ENCODE assay signal across 8 cellular contexts in the genomic region with DNA sequence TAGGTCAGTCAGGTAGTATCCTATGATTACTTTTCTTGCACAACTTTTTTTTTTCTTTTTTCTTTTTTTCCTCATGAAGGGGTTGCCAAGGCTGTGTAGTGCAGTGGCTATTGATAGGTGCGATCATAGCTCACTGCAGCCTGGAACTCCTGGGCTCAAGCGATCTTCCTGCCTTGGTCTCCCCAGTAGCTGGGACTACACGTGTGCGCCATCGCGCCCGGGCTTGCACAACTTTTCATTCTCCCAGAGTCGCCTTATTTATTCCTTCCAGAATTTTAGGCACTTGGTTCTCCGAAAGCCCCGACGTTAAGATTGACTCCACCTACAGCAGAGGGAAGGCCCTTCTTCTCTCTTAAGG. TPM values are rescaled to one million over a fixed set of nuclear protein-coding genes. Genes with fewer than 3 reads are reported as not detected.
DNase-seq lines count a peak whose midpoint lies in the region; ATAC-seq and TF ChIP-seq lines count a peak whose summit lies in the region.

No MANE protein-coding gene starts in this region.

- H3K36me3 ChIP-seq in aorta (ENCODE audit: control insufficient read depth in 1 of 2, insufficient read depth in 2 of 2, low read length in 1 of 2) = no peaks in the 10 kb centered on the region

- H3K4me1 Mint-ChIP-seq in mesothelial cell of epicardium = peaks cover 16% of the 10 kb centered on the region

- H3K4me3 Mint-ChIP-seq in mesothelial cell of epicardium = peak overlapping the region; percentile 99

- H3K27me3 ChIP-seq in aorta (ENCODE audit: control insufficient read depth in 1 of 2, insufficient read depth in 2 of 2, low read length in 1 of 2) = no peaks in the 10 kb centered on the region

- H3K4me3 ChIP-seq in aorta (ENCODE audit: low read length in 2 of 2) = peak overlapping the region; percentile 88

- TF ChIP-seq CTCF in mesothelial cell of epicardium (IDR thresholded peaks at IDR 0.05; ENCODE audit: unreplicated experiment) = no peak

- peaks cover 15% of the 10 kb centered on the region for H3K9me3 ChIP-seq in aorta (ENCODE audit: control insufficient read depth, low read length)

- H3K27me3 Mint-ChIP-seq in mesothelial cell of epicardium (ENCODE audit: low read depth) = no peaks in the 10 kb centered on the region

- H3K27ac ChIP-seq in caudate nucleus (ENCODE audit: low read depth, low read length) (peak overlapping the region; percentile 86), aorta (ENCODE audit: low read depth in 1 of 2, low read length in 2 of 2) (no peak overlapping the region)

- intact Hi-C loops in Right ventricle myocardium superior (cut with DNase I) (no loop called here), cardiac septum (cut with DNase I) (loop anchor here (1.0 kb wide), 1 partner anchor 21 kb away; a partner anchor contains a TSS), aorta (cut with DNase I) (loop anchor here in 1 of 2 donors (10.0 kb wide), 1 partner anchor 58 kb away; a partner anchor contains a TSS)

- peaks cover 50% of the 10 kb centered on the region for H3K9me3 Mint-ChIP-seq in mesothelial cell of epicardium

- peaks cover 30% of the 10 kb centered on the region for H3K36me3 Mint-ChIP-seq in mesothelial cell of epicardium

- peak; percentile 16 for ATAC-seq in Right ventricle myocardium superior (ENCODE audit: poor library complexity)
- ATAC-seq in aorta (ENCODE audit: low FRiP score) = peak; percentile 58

- WGBS in aorta, 2 donors = 11 to 14% methylated on average over 11 of the region's 11 CpGs

- peak overlapping the region; percentile 99 for H3K27ac Mint-ChIP-seq in mesothelial cell of epicardium

- H3K4me1 ChIP-seq in aorta (ENCODE audit: control insufficient read depth in 1 of 2, insufficient read depth in 2 of 2, low read length in 2 of 2) = no peaks in the 10 kb centered on the region

- DNase-seq in Right ventricle myocardium superior (no peak), cardiac septum (ENCODE audit: low spot score) (no peak), caudate nucleus (lab: John Stamatoyannopoulos, UW) (no peak), mesothelial cell of epicardium (ENCODE audit: low spot score in 2 of 2, unreplicated experiment in 2 of 2) (no peak), aorta (no peak), middle frontal gyrus (ENCODE audit: extremely low spot score, low spot score) (no peak), SW 1271 (lab: John Stamatoyannopoulos, UW) (no peak)
- DNase-seq in stimulated activated CD4-positive, alpha-beta T cell treated with anti-CD3 and anti-CD28 coated beads, Interleukin-4, amount 100 ng/mL, for 4 hours = no peak

RNA-seq across cellular contexts. Expression of a gene that starts 0.9 kb away (rescaled TPM):
- total RNA-seq in Right ventricle myocardium superior = 3.1 TPM
- 3.8 TPM for total RNA-seq in cardiac septum
- 5.7 to 9.2 TPM (median 8.3 TPM) in 3 replicates for total RNA-seq in mesothelial cell of epicardium
- total RNA-seq in aorta = 1 to 10 TPM; 6.4 to 8.8 TPM
- 1 to 10 TPM; 6.3 to 8.7 TPM for polyA plus RNA-seq in aorta

RNA-seq across cellular contexts. Expression of a gene that starts 21.6 kb away (rescaled TPM):
- total RNA-seq in Right ventricle myocardium superior (6.4 TPM), cardiac septum (8.6 TPM), mesothelial cell of epicardium (28.4 to 31.8 TPM (median 30.7 TPM) in 3 replicates), aorta (10 to 100 TPM; 14.3 to 15.3 TPM)
- 1 to 10 TPM; 1.5 to 8.5 TPM for polyA plus RNA-seq in aorta

RNA-seq across cellular contexts. Expression of a gene that starts 38.7 kb away (rescaled TPM):
- total RNA-seq in Right ventricle myocardium superior (6.5 TPM), cardiac septum (9.4 TPM), mesothelial cell of epicardium (23.0 to 27.4 TPM (median 23.1 TPM) in 3 replicates), aorta (10 to 100 TPM; 12.5 to 24.2 TPM)
- 10 to 100 TPM in 1 of 2 donors, 1 to 10 TPM in 1; 4.5 to 61.1 TPM for polyA plus RNA-seq in aorta
